ENCODE assay signal across 21 cellular contexts in genomic region chr9:99954841-99955240, GRCh38. TPM values are rescaled to one million over a fixed set of nuclear protein-coding genes. Genes with fewer than 3 reads are reported as not detected.
DNase-seq lines count a peak whose midpoint lies in the region; ATAC-seq and TF ChIP-seq lines count a peak whose summit lies in the region.
"Had no signal": no experiment of that assay in that cellular context is flagged by ENCODE, and none has a peak within 500 bp of the region (broad histone marks: within the 10 kb centered on the region; RNA-seq: fewer than 3 reads in every experiment).

No MANE protein-coding gene starts in this region.

- H3K4me1 Mint-ChIP-seq in activated T-cell treated with anti-CD3 and anti-CD28 coated beads, Interleukin-2, amount 50 U/mL, for 24 hours (ENCODE audit: low read depth) = peaks cover 34% of the 10 kb centered on the region
- H3K4me1 Mint-ChIP-seq in stimulated activated naive B cell treated with anti-CD40 and anti-IgM and Interleukin-4, amounts not matched to agents 10 μg/mL and 1 μg/mL and 100 μg/mL, for 72 hours = peaks cover 6% of the 10 kb centered on the region in 2 donors
- H3K4me1 Mint-ChIP-seq: immature natural killer cell had no signal

- intact Hi-C loops in dorsolateral prefrontal cortex (cut with DNase I) = no loop called here

- TF ChIP-seq CTCF in dorsolateral prefrontal cortex (IDR thresholded peaks at IDR 0.05 in 54 of 56, conservative IDR thresholded peaks at IDR 0.05 in 2 of 56; ENCODE audit: low read depth in 1 of 56, partially characterized antibody in 56 of 56) = no peak

- no peaks in the 10 kb centered on the region for H3K27me3 Mint-ChIP-seq in activated T-cell treated with anti-CD3 and anti-CD28 coated beads, Interleukin-2, amount 50 U/mL, for 24 hours
- H3K27me3 Mint-ChIP-seq in stimulated activated naive B cell treated with anti-CD40 and anti-IgM and Interleukin-4, amounts not matched to agents 10 μg/mL and 1 μg/mL and 100 μg/mL, for 72 hours = no peaks in the 10 kb centered on the region
- H3K27me3 Mint-ChIP-seq: activated B cell treated with CpG ODN at 0.5 μM for 24 hours; effector memory CD8-positive, alpha-beta T cell; IgD-negative memory B cell had no signal

- H3K4me3 ChIP-seq in dorsolateral prefrontal cortex = no peak overlapping the region
- H3K4me3 ChIP-seq: Peyer's patch had no signal

- peaks cover 51% of the 10 kb centered on the region for H3K36me3 Mint-ChIP-seq in activated T-cell treated with anti-CD3 and anti-CD28 coated beads, Interleukin-2, amount 50 U/mL, for 24 hours (ENCODE audit: low read depth)
- peaks cover 16 to 30% of the 10 kb centered on the region in 2 donors for H3K36me3 Mint-ChIP-seq in stimulated activated naive B cell treated with anti-CD40 and anti-IgM and Interleukin-4, amounts not matched to agents 10 μg/mL and 1 μg/mL and 100 μg/mL, for 72 hours

- H3K27ac ChIP-seq in dorsolateral prefrontal cortex = no peak overlapping the region
- H3K27ac ChIP-seq: brain microvascular endothelial cell, Peyer's patch had no signal

- peak; percentile 76 for ATAC-seq in GM21360 (IDR thresholded peaks at IDR 0.05; ENCODE audit: unreplicated experiment)
- peak; percentile 52 for ATAC-seq in HG03565 (IDR thresholded peaks at IDR 0.05; ENCODE audit: unreplicated experiment)
- peak; percentile 27 to 53 for ATAC-seq in stimulated activated naive B cell treated with anti-CD40 and anti-IgM and Interleukin-4, amounts not matched to agents 10 μg/mL and 1 μg/mL and 100 μg/mL, for 72 hours (replicated peaks)
- ATAC-seq: effector memory CD8-positive, alpha-beta T cell had no signal

- H3K9me3 Mint-ChIP-seq in activated T-cell treated with anti-CD3 and anti-CD28 coated beads, Interleukin-2, amount 50 U/mL, for 24 hours = no peaks in the 10 kb centered on the region
- peaks cover 0 to 3% of the 10 kb centered on the region in 2 donors for H3K9me3 Mint-ChIP-seq in stimulated activated naive B cell treated with anti-CD40 and anti-IgM and Interleukin-4, amounts not matched to agents 10 μg/mL and 1 μg/mL and 100 μg/mL, for 72 hours
- H3K9me3 Mint-ChIP-seq: activated B cell treated with CpG ODN at 0.5 μM for 24 hours; effector memory CD8-positive, alpha-beta T cell; IgD-negative memory B cell; immature natural killer cell had no signal

- H3K27ac Mint-ChIP-seq in activated T-cell treated with anti-CD3 and anti-CD28 coated beads, Interleukin-2, amount 50 U/mL, for 24 hours = peak overlapping the region; percentile 85
- H3K27ac Mint-ChIP-seq in stimulated activated naive B cell treated with anti-CD40 and anti-IgM and Interleukin-4, amounts not matched to agents 10 μg/mL and 1 μg/mL and 100 μg/mL, for 72 hours = peak overlapping the region; percentile 37
- H3K27ac Mint-ChIP-seq: activated B cell treated with CpG ODN at 0.5 μM for 24 hours, IgD-negative memory B cell had no signal

- peak overlapping the region; percentile 15 for H3K4me3 Mint-ChIP-seq in activated T-cell treated with anti-CD3 and anti-CD28 coated beads, Interleukin-2, amount 50 U/mL, for 24 hours
- H3K4me3 Mint-ChIP-seq in stimulated activated naive B cell treated with anti-CD40 and anti-IgM and Interleukin-4, amounts not matched to agents 10 μg/mL and 1 μg/mL and 100 μg/mL, for 72 hours = no peak overlapping the region
- H3K4me3 Mint-ChIP-seq: activated B cell treated with CpG ODN at 0.5 μM for 24 hours; effector memory CD8-positive, alpha-beta T cell; IgD-negative memory B cell; immature natural killer cell had no signal

- no peaks in the 10 kb centered on the region for H3K27me3 ChIP-seq in dorsolateral prefrontal cortex
- H3K27me3 ChIP-seq: brain microvascular endothelial cell, Peyer's patch had no signal

- no peak for DNase-seq in activated T-cell treated with anti-CD3 and anti-CD28 coated beads, Interleukin-2, amount 50 U/mL, for 24 hours
- DNase-seq in activated T-cell treated with anti-CD3 and anti-CD28 coated beads, Interleukin-2, amount 50 U/mL, for 48 hours = no peak
- DNase-seq in stimulated activated naive B cell treated with anti-CD40 and anti-IgM and Interleukin-4, amounts not matched to agents 10 μg/mL and 1 μg/mL and 100 μg/mL, for 72 hours = no peak
- DNase-seq in putamen (ENCODE audit: low spot score) = no peak
- DNase-seq in NCI-H446 (lab: John Stamatoyannopoulos, UW) = no peak
- no peak for DNase-seq in dorsolateral prefrontal cortex
- DNase-seq: ACHN; activated B cell treated with CpG ODN at 0.5 μM for 24 hours; brain microvascular endothelial cell; Caco-2; effector memory CD8-positive, alpha-beta T cell; GDM1; immature natural killer cell; midbrain; NCI-H1105 treated with DMSO at 0.1 percent for 48 hours; NCI-H526; Peyer's patch; stimulated activated CD4-positive, alpha-beta T cell treated with anti-CD3 and anti-CD28 coated beads, Interleukin-12 subunit alpha, Interleukin-12 subunit beta, amount 100 ng/mL, for 4 hours had no signal

RNA-seq across cellular contexts. Expression of gene STX17, which starts 48.4 kb away (rescaled TPM):
- total RNA-seq in dorsolateral prefrontal cortex = 10 to 100 TPM; 24.2 to 64.4 (median 36.5) TPM
